In genomic region chr14:58331111-58331510, GRCh38 we compare ENCODE assay signal across 9 cellular contexts. TPM values are rescaled to one million over a fixed set of nuclear protein-coding genes. Genes with fewer than 3 reads are reported as not detected.
DNase-seq lines count a peak whose midpoint lies in the region; ATAC-seq and TF ChIP-seq lines count a peak whose summit lies in the region.
"Had no signal": no experiment of that assay in that cellular context is flagged by ENCODE, and none has a peak within 500 bp of the region (broad histone marks: within the 10 kb centered on the region; RNA-seq: fewer than 3 reads in every experiment).

No MANE protein-coding gene starts in this region.

- H3K9me3 Mint-ChIP-seq in CD14-positive monocyte = no peaks in the 10 kb centered on the region
- no peaks in the 10 kb centered on the region for H3K9me3 Mint-ChIP-seq in activated CD8-positive, alpha-beta memory T cell treated with anti-CD3 and anti-CD28 coated beads, Interleukin-2, amount 10 ng/mL, durations not matched to agents 7 days and 5 days (ENCODE audit: low read depth)
- no peaks in the 10 kb centered on the region for H3K9me3 Mint-ChIP-seq in endodermal cell

- no peaks in the 10 kb centered on the region for H3K27me3 Mint-ChIP-seq in CD14-positive monocyte (ENCODE audit: low read depth in 3 of 3)
- H3K27me3 Mint-ChIP-seq in activated CD8-positive, alpha-beta memory T cell treated with anti-CD3 and anti-CD28 coated beads, Interleukin-2, amount 10 ng/mL, durations not matched to agents 7 days and 5 days = no peaks in the 10 kb centered on the region
- no peaks in the 10 kb centered on the region for H3K27me3 Mint-ChIP-seq in endodermal cell (ENCODE audit: insufficient read depth)

- H3K4me3 Mint-ChIP-seq in CD14-positive monocyte (peak overlapping the region in 1 of 2 donors; percentile 52), endodermal cell (no peak overlapping the region)
- peak overlapping the region; percentile 73 for H3K4me3 Mint-ChIP-seq in activated CD8-positive, alpha-beta memory T cell treated with anti-CD3 and anti-CD28 coated beads, Interleukin-2, amount 10 ng/mL, durations not matched to agents 7 days and 5 days

- H3K27me3 ChIP-seq in endodermal cell (ENCODE audit: control insufficient read depth, insufficient read depth, low read length, poor library complexity, severe bottlenecking) = no peaks in the 10 kb centered on the region

- H3K4me1 Mint-ChIP-seq in CD14-positive monocyte (peaks cover 15% of the 10 kb centered on the region), endodermal cell (peaks cover 6% of the 10 kb centered on the region)
- peaks cover 24% of the 10 kb centered on the region for H3K4me1 Mint-ChIP-seq in activated CD8-positive, alpha-beta memory T cell treated with anti-CD3 and anti-CD28 coated beads, Interleukin-2, amount 10 ng/mL, durations not matched to agents 7 days and 5 days

- intact Hi-C loops in CD14-positive monocyte (cut with micrococcal nuclease) = no loop called here

- no peak overlapping the region for H3K9ac ChIP-seq in endodermal cell (ENCODE audit: extremely low read depth, low read length, poor library complexity, severe bottlenecking)

- H3K36me3 Mint-ChIP-seq in CD14-positive monocyte (peaks cover 41 to 63% of the 10 kb centered on the region in 2 donors), endodermal cell (ENCODE audit: low read depth) (peaks cover 37% of the 10 kb centered on the region)
- peaks cover 33% of the 10 kb centered on the region for H3K36me3 Mint-ChIP-seq in activated CD8-positive, alpha-beta memory T cell treated with anti-CD3 and anti-CD28 coated beads, Interleukin-2, amount 10 ng/mL, durations not matched to agents 7 days and 5 days

- H3K27ac ChIP-seq in endodermal cell (ENCODE audit: low read depth, low read length) = peak overlapping the region; percentile 75
- H3K27ac ChIP-seq in mesodermal cell (ENCODE audit: low read depth, low read length, severe bottlenecking) = peak overlapping the region; percentile 78

- H3K27ac Mint-ChIP-seq in CD14-positive monocyte (peak overlapping the region; percentile 40 to 94 (median 82)), endodermal cell (peak overlapping the region; percentile 56)
- peak overlapping the region; percentile 91 for H3K27ac Mint-ChIP-seq in activated CD8-positive, alpha-beta memory T cell treated with anti-CD3 and anti-CD28 coated beads, Interleukin-2, amount 10 ng/mL, durations not matched to agents 7 days and 5 days

- TF ChIP-seq CTCF in CD14-positive monocyte (IDR thresholded peaks at IDR 0.05) (no peak), endodermal cell (conservative IDR thresholded peaks at IDR 0.05) (no peak)

- DNase-seq in CD14-positive monocyte (ENCODE audit: low spot score) = peak; percentile 73
- peak; percentile 63 for DNase-seq in HK-2 (ENCODE audit: unreplicated experiment)
- DNase-seq in NCI-H774 (lab: John Stamatoyannopoulos, UW) = peak; percentile 93
- peak; percentile 91 for DNase-seq in activated CD8-positive, alpha-beta memory T cell treated with anti-CD3 and anti-CD28 coated beads, Interleukin-2, amount 10 ng/mL, durations not matched to agents 7 days and 5 days
- peak; percentile 63 for DNase-seq in endodermal cell
- DNase-seq in stimulated activated CD8-positive, alpha-beta memory T cell treated with anti-CD3 and anti-CD28 coated beads, Interleukin-15, amount 100 ng/mL, for 24 hours (ENCODE audit: low read depth) = peak; percentile 45

- WGBS in endodermal cell (ENCODE audit: insufficient coverage in 1 of 2, insufficient read length in 1 of 2), 2 experiments = 58 to 76% methylated on average over 5 of the region's 5 CpGs
- WGBS in mesodermal cell (ENCODE audit: insufficient coverage in 2 of 2), 2 experiments = 58 to 59% methylated on average over 4 of the region's 5 CpGs

- H3K4me1 ChIP-seq in endodermal cell (ENCODE audit: control insufficient read depth, insufficient read depth, low read length) = no peaks in the 10 kb centered on the region
- H3K4me1 ChIP-seq in mesodermal cell (ENCODE audit: control insufficient read depth, insufficient read depth, low read length, poor library complexity, severe bottlenecking) = no peaks in the 10 kb centered on the region

- H3K9me3 ChIP-seq in endodermal cell (ENCODE audit: control insufficient read depth, low read length) = no peaks in the 10 kb centered on the region
- H3K9me3 ChIP-seq in mesodermal cell (ENCODE audit: control insufficient read depth, low read length) = no peaks in the 10 kb centered on the region

- H3K36me3 ChIP-seq in endodermal cell (ENCODE audit: control insufficient read depth, insufficient read depth, low read length) (peaks cover 68% of the 10 kb centered on the region), mesodermal cell (ENCODE audit: control insufficient read depth, insufficient read depth, low read length) (peaks cover 39% of the 10 kb centered on the region)

- CTCF ChIA-PET in activated CD8-positive, alpha-beta memory T cell treated with anti-CD3 and anti-CD28 coated beads, Interleukin-2, amount 10 ng/mL, durations not matched to agents 7 days and 5 days (lab: Charles Lee) = no interaction called here

- ATAC-seq in GM19463 (IDR thresholded peaks at IDR 0.05; ENCODE audit: unreplicated experiment) = peak; percentile 97
- ATAC-seq in activated CD8-positive, alpha-beta memory T cell treated with anti-CD3 and anti-CD28 coated beads, Interleukin-2, amount 10 ng/mL, durations not matched to agents 7 days and 5 days = peak; percentile 98
- ATAC-seq: Panc1 had no signal

- H3K4me3 ChIP-seq in endodermal cell (ENCODE audit: low read length) (no peak overlapping the region), mesodermal cell (ENCODE audit: extremely low read depth, insufficient read depth, low read length, poor library complexity, severe bottlenecking) (no peak overlapping the region)

RNA-seq across cellular contexts. Expression of gene ARID4A, which starts 32.8 kb away (rescaled TPM):
- 10 to 100 TPM in 1 of 2 donors, 1 to 10 TPM in 1; 6.5 to 13.2 TPM for polyA plus RNA-seq in CD14-positive monocyte
- total RNA-seq in activated CD8-positive, alpha-beta memory T cell treated with anti-CD3 and anti-CD28 coated beads, Interleukin-2, amount 10 ng/mL, durations not matched to agents 7 days and 5 days = 10 to 100 TPM; 32.2 to 35.8 TPM
- total RNA-seq in endodermal cell = 10 to 100 TPM; 22.1 to 24.5 TPM
- polyA plus RNA-seq in endodermal cell (2013, experiment 1 of 2) = 14.7 TPM
- 13.6 TPM for polyA plus RNA-seq in endodermal cell (2013, experiment 2 of 2)
- polyA plus RNA-seq in mesodermal cell (2013, experiment 1 of 2) = 16.1 TPM
- 16.2 TPM for polyA plus RNA-seq in mesodermal cell (2013, experiment 2 of 2)
